In the genomic region with DNA sequence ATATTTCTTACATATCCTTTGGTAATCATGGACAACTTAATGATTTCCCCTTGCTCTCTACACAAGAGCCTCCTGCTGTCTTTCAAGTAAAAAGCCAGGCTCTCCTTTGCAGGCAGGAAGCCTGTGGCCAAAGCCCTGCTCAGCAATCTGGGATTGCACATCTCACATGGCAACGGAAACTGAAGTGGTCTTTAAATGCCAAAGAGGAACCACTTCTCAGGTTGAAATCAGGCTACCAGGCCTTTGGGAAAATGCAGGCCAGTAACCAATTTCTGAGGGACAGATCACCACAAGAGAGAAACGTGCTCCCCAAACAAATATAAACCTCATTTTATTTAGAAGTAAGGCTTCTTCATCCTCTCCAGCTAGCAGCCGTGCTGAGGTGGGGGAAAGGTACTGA, we compare ENCODE assay signal across 19 cellular contexts.
DNase-seq lines count a peak whose midpoint lies in the region; ATAC-seq, FAIRE-seq and TF ChIP-seq lines count a peak whose summit lies in the region.
"Had no signal": no experiment of that assay in that cellular context is flagged by ENCODE, and none has a peak within 500 bp of the region (broad histone marks: within the 10 kb centered on the region; RNA-seq: fewer than 3 reads in every experiment).

No MANE protein-coding gene starts in this region.

- peak overlapping the region in 8 of 11 experiments; percentile 3 to 57 (median 30); a peak in 11 of 22 replicates for H3K9ac ChIP-seq in BLaER1 treated with 17β-estradiol and CSF1 and Interleukin-3, amounts not matched to agents 10 nM and 100 nM
- H3K9ac ChIP-seq in endodermal cell (ENCODE audit: extremely low read depth, low read length, poor library complexity, severe bottlenecking) = no peak overlapping the region

- no peak for TF ChIP-seq POLR2A in GM12891 (IDR thresholded peaks at IDR 0.05; ENCODE audit: low read depth, low read length)

- no peaks in the 10 kb centered on the region for H3K4me1 Mint-ChIP-seq in endodermal cell
- H3K4me1 Mint-ChIP-seq: mesothelial cell of epicardium had no signal

- no peak for ATAC-seq in activated CD4-positive, CD25-positive, alpha-beta regulatory T cell treated with anti-CD3 and anti-CD28 coated beads, Interleukin-2, amount 50 U/mL, for 24 hours
- no peak for ATAC-seq in GM21786 (IDR thresholded peaks at IDR 0.05; ENCODE audit: unreplicated experiment)
- ATAC-seq: PC-3, sciatic nerve had no signal

- peak overlapping the region in 9 of 11 experiments; percentile 3 to 88 (median 69); a peak in 14 of 22 replicates for H3K27ac ChIP-seq in BLaER1 treated with 17β-estradiol and CSF1 and Interleukin-3, amounts not matched to agents 10 nM and 100 nM
- H3K27ac ChIP-seq in endodermal cell (ENCODE audit: low read depth, low read length) = no peak overlapping the region

- H3K4me2 ChIP-seq in BLaER1 treated with 17β-estradiol and CSF1 and Interleukin-3, amounts not matched to agents 10 nM and 100 nM = peak overlapping the region; percentile 67 to 95 (median 93)

- WGBS in endodermal cell (ENCODE audit: insufficient coverage in 1 of 2, insufficient read length in 1 of 2), 2 experiments = 86 to 100% methylated on average over 2 to 3 of the region's 3 CpGs

- in situ Hi-C loops in ACHN (cut with HindIII; ENCODE audit: low pct_ligation_motif_present, low pct_unique_long_range_greater_than_20kb, low sequenced_read_pairs) = no loop called here

- H3K9me3 Mint-ChIP-seq in endodermal cell = peaks cover 3% of the 10 kb centered on the region

- H3K4me1 ChIP-seq in BLaER1 treated with 17β-estradiol and CSF1 and Interleukin-3, amounts not matched to agents 10 nM and 100 nM = peaks cover 57 to 90% (median 76%) of the 10 kb centered on the region in 10 experiments
- H3K4me1 ChIP-seq in endodermal cell (ENCODE audit: control insufficient read depth, insufficient read depth, low read length) = no peaks in the 10 kb centered on the region

- no peak overlapping the region for H3K27ac Mint-ChIP-seq in endodermal cell
- H3K27ac Mint-ChIP-seq: mesothelial cell of epicardium had no signal

- no peak for TF ChIP-seq CTCF in endodermal cell (conservative IDR thresholded peaks at IDR 0.05)

- H3K4me3 Mint-ChIP-seq in endodermal cell = no peak overlapping the region
- H3K4me3 Mint-ChIP-seq: mesothelial cell of epicardium had no signal

- peak overlapping the region in 2 of 10 experiments; percentile 17 to 30; a peak in 2 of 20 replicates for H3K4me3 ChIP-seq in BLaER1 treated with 17β-estradiol and CSF1 and Interleukin-3, amounts not matched to agents 10 nM and 100 nM
- no peak overlapping the region for H3K4me3 ChIP-seq in endodermal cell (ENCODE audit: low read length)

- H3K27me3 Mint-ChIP-seq in endodermal cell (ENCODE audit: insufficient read depth) = no peaks in the 10 kb centered on the region

- no peaks in the 10 kb centered on the region for H3K36me3 ChIP-seq in BLaER1 treated with 17β-estradiol and CSF1 and Interleukin-3, amounts not matched to agents 10 nM and 100 nM
- H3K36me3 ChIP-seq in endodermal cell (ENCODE audit: control insufficient read depth, insufficient read depth, low read length) = no peaks in the 10 kb centered on the region

- peak; percentile 47 for FAIRE-seq in GM12891 (lab: Jason Lieb, UNC)

- H3K36me3 Mint-ChIP-seq in endodermal cell (ENCODE audit: low read depth) = no peaks in the 10 kb centered on the region
- H3K36me3 Mint-ChIP-seq: mesothelial cell of epicardium had no signal

- H3K27me3 ChIP-seq in BLaER1 treated with 17β-estradiol and CSF1 and Interleukin-3, amounts not matched to agents 10 nM and 100 nM = no peaks in the 10 kb centered on the region
- no peaks in the 10 kb centered on the region for H3K27me3 ChIP-seq in endodermal cell (ENCODE audit: control insufficient read depth, insufficient read depth, low read length, poor library complexity, severe bottlenecking)

- DNase-seq in GM12891 (ENCODE audit: insufficient read length, low spot score) (no peak), OCI-M1 (lab: John Stamatoyannopoulos, UW) (peak; percentile 30), endodermal cell (peak; percentile 11), NCI-H82 treated with DMSO at 0.1 percent for 48 hours (lab: John Stamatoyannopoulos, UW; ENCODE audit: unreplicated experiment) (no peak), ACHN (no peak)
- DNase-seq: activated CD4-positive, CD25-positive, alpha-beta regulatory T cell; activated CD8-positive, alpha-beta memory T cell treated with anti-CD3 and anti-CD28 coated beads, Interleukin-2, amount 50 U/mL, for 48 hours; DMS153; IMR-90; NCI-H1417 treated with DMSO at 0.1 percent for 48 hours; NCI-H345; nucleus accumbens; PC-3; stimulated activated CD4-positive, alpha-beta T cell treated with anti-CD3 and anti-CD28 coated beads, Interleukin-1b, Interleukin-23, amount 100 ng/mL, for 48 hours had no signal

- peaks cover 13 to 28% (median 25%) of the 10 kb centered on the region in 11 experiments; a peak in 21 of 22 replicates for H3K9me3 ChIP-seq in BLaER1 treated with 17β-estradiol and CSF1 and Interleukin-3, amounts not matched to agents 10 nM and 100 nM (replicated peaks in 1 of 11)
- H3K9me3 ChIP-seq in endodermal cell (ENCODE audit: control insufficient read depth, low read length) = no peaks in the 10 kb centered on the region

- H4K20me1 ChIP-seq in BLaER1 treated with 17β-estradiol and CSF1 and Interleukin-3, amounts not matched to agents 10 nM and 100 nM = no peaks in the 10 kb centered on the region

TF ChIP-seq in GM12891, 5 proteins besides CTCF, POLR2A, EP300 and RAD21:
- no peak for TF ChIP-seq TAF1 (IDR thresholded peaks at IDR 0.05; ENCODE audit: low read depth, low read length)
- TF ChIP-seq PAX5 (IDR thresholded peaks at IDR 0.05; ENCODE audit: insufficient read depth, low read length, severe bottlenecking) = no peak
- no peak for TF ChIP-seq POLR2AphosphoS5 (IDR thresholded peaks at IDR 0.05; ENCODE audit: low read depth, low read length)
- TF ChIP-seq SPI1 (IDR thresholded peaks at IDR 0.05; ENCODE audit: low read depth, low read length) = no peak
- TF ChIP-seq POU2F2 (IDR thresholded peaks at IDR 0.05; ENCODE audit: low read depth, low read length) = no peak

Comparison
In these comparisons a context has a peak if more than half of its experiments do, and no peak if none do; other contexts are left out.
1. DNase-seq: peak in OCI-M1 (single experiment) and endodermal cell (single experiment); none in GM12891 (single experiment), NCI-H82 treated with DMSO at 0.1 percent for 48 hours (single experiment) and ACHN (single experiment).